8 cellular contexts compared by ENCODE assay signal in the genomic region with DNA sequence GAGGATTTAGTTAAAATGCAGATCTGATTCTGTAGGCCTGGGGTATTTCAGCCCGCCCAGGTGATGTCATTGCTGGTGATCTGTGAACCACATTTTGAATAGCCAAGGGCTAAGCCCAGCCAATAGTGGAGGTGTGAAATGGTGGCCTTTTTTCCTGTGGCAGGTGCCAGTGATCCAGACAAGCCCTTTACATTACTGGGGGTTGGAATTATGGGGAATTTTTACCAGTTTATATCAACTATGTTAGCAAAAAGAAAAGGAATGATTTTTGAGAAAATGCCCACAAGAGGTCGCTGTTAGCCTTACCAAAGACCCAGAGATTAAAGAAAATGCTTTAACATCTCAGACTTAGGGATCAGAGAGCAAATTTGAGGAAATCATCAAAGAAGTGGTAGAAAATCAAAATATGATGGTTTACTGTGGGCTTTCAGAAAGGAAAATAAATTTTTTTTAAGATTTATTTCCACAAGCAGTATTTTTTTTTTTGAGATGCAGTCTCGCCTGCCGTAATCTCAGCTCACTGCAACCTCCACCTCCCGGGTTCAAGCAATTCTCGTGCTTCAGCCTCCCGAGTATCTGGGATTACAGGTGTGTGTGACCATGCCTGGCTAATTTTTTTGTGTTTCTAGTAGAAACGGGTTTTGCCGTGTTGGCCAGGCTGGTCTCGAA. TPM values are rescaled to one million over a fixed set of nuclear protein-coding genes. Genes with fewer than 3 reads are reported as not detected.
DNase-seq lines count a peak whose midpoint lies in the region; ATAC-seq and TF ChIP-seq lines count a peak whose summit lies in the region.

No MANE protein-coding gene starts in this region.

- H3K27me3 ChIP-seq in esophagus squamous epithelium (no peaks in the 10 kb centered on the region), osteoblast (ENCODE audit: insufficient read depth, low read length) (no peaks in the 10 kb centered on the region)

- ATAC-seq in activated naive CD8-positive, alpha-beta T cell treated with anti-CD3 and anti-CD28 coated beads, Interleukin-2, amount 50 U/mL, for 24 hours, result no peak
- no peak for ATAC-seq in HG02852 (IDR thresholded peaks at IDR 0.05; ENCODE audit: unreplicated experiment)

- H3K27ac ChIP-seq in esophagus squamous epithelium, result no peak overlapping the region
- H3K27ac ChIP-seq in osteoblast (ENCODE audit: low read depth, low read length), result no peak overlapping the region

- TF ChIP-seq POLR2A in esophagus squamous epithelium (IDR thresholded peaks at IDR 0.05), result no peak

- H3K27me3 Mint-ChIP-seq in activated naive CD8-positive, alpha-beta T cell treated with anti-CD3 and anti-CD28 coated beads, Interleukin-2, amount 50 U/mL, for 24 hours, result no peaks in the 10 kb centered on the region
- no peaks in the 10 kb centered on the region for H3K27me3 Mint-ChIP-seq in activated naive CD8-positive, alpha-beta T cell treated with anti-CD3 and anti-CD28 coated beads for 36 hours
- H3K27me3 Mint-ChIP-seq in activated T-helper 1 cell treated with anti-CD3 and anti-CD28 coated beads, Interleukin-12 subunit alpha, Interleukin-12 subunit beta, Interleukin-2, Interleukin-4 antibody, amounts not matched to agents 30 ng/mL and 10 ng/mL and 1 ng/mL, durations not matched to agents 14 hours and 24 hours and 36 hours (ENCODE audit: insufficient read depth), result no peaks in the 10 kb centered on the region

- intact Hi-C loops in esophagus squamous epithelium (cut with DNase I), result loop anchor here (5.0 kb wide), 1 partner anchor 328 kb away; no protein-coding TSS in a partner anchor
- intact Hi-C loops in activated T-helper 1 cell treated with anti-CD3 and anti-CD28 coated beads, Interleukin-12 subunit alpha, Interleukin-12 subunit beta, Interleukin-2, Interleukin-4 antibody, amounts not matched to agents 30 ng/mL and 10 ng/mL and 1 ng/mL, durations not matched to agents 14 hours and 24 hours and 36 hours (cut with micrococcal nuclease), result loop anchor here (1.0 to 5.0 kb wide), 2 partner anchors 327 to 442 kb away; no protein-coding TSS in a partner anchor

- no peak overlapping the region for H3K4me3 ChIP-seq in esophagus squamous epithelium
- no peak overlapping the region for H3K4me3 ChIP-seq in osteoblast (ENCODE audit: insufficient read depth, low read length)

- H3K9me3 Mint-ChIP-seq in activated naive CD8-positive, alpha-beta T cell treated with anti-CD3 and anti-CD28 coated beads, Interleukin-2, amount 50 U/mL, for 24 hours, result no peaks in the 10 kb centered on the region
- H3K9me3 Mint-ChIP-seq in activated naive CD8-positive, alpha-beta T cell treated with anti-CD3 and anti-CD28 coated beads for 36 hours, result peaks cover 2% of the 10 kb centered on the region
- peaks cover 6% of the 10 kb centered on the region for H3K9me3 Mint-ChIP-seq in activated T-helper 1 cell treated with anti-CD3 and anti-CD28 coated beads, Interleukin-12 subunit alpha, Interleukin-12 subunit beta, Interleukin-2, Interleukin-4 antibody, amounts not matched to agents 30 ng/mL and 10 ng/mL and 1 ng/mL, durations not matched to agents 14 hours and 24 hours and 36 hours

- peaks cover 15% of the 10 kb centered on the region for H3K36me3 Mint-ChIP-seq in activated naive CD8-positive, alpha-beta T cell treated with anti-CD3 and anti-CD28 coated beads, Interleukin-2, amount 50 U/mL, for 24 hours (ENCODE audit: low read depth)
- H3K36me3 Mint-ChIP-seq in activated naive CD8-positive, alpha-beta T cell treated with anti-CD3 and anti-CD28 coated beads for 36 hours, result peaks cover 7% of the 10 kb centered on the region
- peaks cover 6% of the 10 kb centered on the region for H3K36me3 Mint-ChIP-seq in activated T-helper 1 cell treated with anti-CD3 and anti-CD28 coated beads, Interleukin-12 subunit alpha, Interleukin-12 subunit beta, Interleukin-2, Interleukin-4 antibody, amounts not matched to agents 30 ng/mL and 10 ng/mL and 1 ng/mL, durations not matched to agents 14 hours and 24 hours and 36 hours (ENCODE audit: low read depth)

- 75 to 76% methylated on average over 10 of the region's 10 CpGs for WGBS in esophagus squamous epithelium, 2 donors

- peak; percentile 11 for DNase-seq in activated naive CD8-positive, alpha-beta T cell treated with anti-CD3 and anti-CD28 coated beads, Interleukin-2, amount 50 U/mL, for 24 hours
- DNase-seq in activated naive CD8-positive, alpha-beta T cell treated with anti-CD3 and anti-CD28 coated beads for 36 hours, result no peak
- DNase-seq in Kasumi-1 (lab: John Stamatoyannopoulos, UW) (peak; percentile 27 to 44), SK-N-DZ (ENCODE audit: low spot score) (peak; percentile 63), esophagus squamous epithelium (lab: John Stamatoyannopoulos, UW) (no peak), osteoblast (ENCODE audit: insufficient read length, low spot score, missing footprints) (peak; percentile 91)
- DNase-seq in activated T-helper 1 cell treated with anti-CD3 and anti-CD28 coated beads, Interleukin-12 subunit alpha, Interleukin-12 subunit beta, Interleukin-2, Interleukin-4 antibody, amounts not matched to agents 30 ng/mL and 10 ng/mL and 1 ng/mL, durations not matched to agents 14 hours and 24 hours and 36 hours (ENCODE audit: low spot score), result no peak

- peaks cover 7% of the 10 kb centered on the region for H4K20me1 ChIP-seq in osteoblast (ENCODE audit: insufficient read depth, low read length)

- H3K4me3 Mint-ChIP-seq in activated naive CD8-positive, alpha-beta T cell treated with anti-CD3 and anti-CD28 coated beads, Interleukin-2, amount 50 U/mL, for 24 hours, result no peak overlapping the region
- H3K4me3 Mint-ChIP-seq in activated naive CD8-positive, alpha-beta T cell treated with anti-CD3 and anti-CD28 coated beads for 36 hours, result no peak overlapping the region
- no peak overlapping the region for H3K4me3 Mint-ChIP-seq in activated T-helper 1 cell treated with anti-CD3 and anti-CD28 coated beads, Interleukin-12 subunit alpha, Interleukin-12 subunit beta, Interleukin-2, Interleukin-4 antibody, amounts not matched to agents 30 ng/mL and 10 ng/mL and 1 ng/mL, durations not matched to agents 14 hours and 24 hours and 36 hours

- H3K4me1 Mint-ChIP-seq in activated naive CD8-positive, alpha-beta T cell treated with anti-CD3 and anti-CD28 coated beads, Interleukin-2, amount 50 U/mL, for 24 hours, result peaks cover 17% of the 10 kb centered on the region
- H3K4me1 Mint-ChIP-seq in activated naive CD8-positive, alpha-beta T cell treated with anti-CD3 and anti-CD28 coated beads for 36 hours, result peaks cover 10% of the 10 kb centered on the region
- peaks cover 14% of the 10 kb centered on the region for H3K4me1 Mint-ChIP-seq in activated T-helper 1 cell treated with anti-CD3 and anti-CD28 coated beads, Interleukin-12 subunit alpha, Interleukin-12 subunit beta, Interleukin-2, Interleukin-4 antibody, amounts not matched to agents 30 ng/mL and 10 ng/mL and 1 ng/mL, durations not matched to agents 14 hours and 24 hours and 36 hours (ENCODE audit: low read depth)

- H2AFZ ChIP-seq in osteoblast (ENCODE audit: low read length), result no peak overlapping the region

- H3K4me1 ChIP-seq in esophagus squamous epithelium, result peaks cover 8 to 24% (median 9%) of the 10 kb centered on the region in 3 donors
- H3K4me1 ChIP-seq in osteoblast (ENCODE audit: insufficient read depth, low read length), result peaks cover 3% of the 10 kb centered on the region

- no peaks in the 10 kb centered on the region for H3K36me3 ChIP-seq in esophagus squamous epithelium
- no peaks in the 10 kb centered on the region for H3K36me3 ChIP-seq in osteoblast (ENCODE audit: insufficient read depth, low read length)

- H3K4me2 ChIP-seq in osteoblast (ENCODE audit: insufficient read depth, low read length), result no peak overlapping the region

- no peak overlapping the region for H3K27ac Mint-ChIP-seq in activated naive CD8-positive, alpha-beta T cell treated with anti-CD3 and anti-CD28 coated beads, Interleukin-2, amount 50 U/mL, for 24 hours
- no peak overlapping the region for H3K27ac Mint-ChIP-seq in activated naive CD8-positive, alpha-beta T cell treated with anti-CD3 and anti-CD28 coated beads for 36 hours
- H3K27ac Mint-ChIP-seq in activated T-helper 1 cell treated with anti-CD3 and anti-CD28 coated beads, Interleukin-12 subunit alpha, Interleukin-12 subunit beta, Interleukin-2, Interleukin-4 antibody, amounts not matched to agents 30 ng/mL and 10 ng/mL and 1 ng/mL, durations not matched to agents 14 hours and 24 hours and 36 hours, result no peak overlapping the region

- H3K9me3 ChIP-seq in esophagus squamous epithelium (peaks cover 0 to 8% (median 4%) of the 10 kb centered on the region in 3 donors), osteoblast (ENCODE audit: low read depth, low read length) (no peaks in the 10 kb centered on the region)

- peaks cover 59% of the 10 kb centered on the region for H3K79me2 ChIP-seq in osteoblast (ENCODE audit: insufficient read depth, low read length)

- TF ChIP-seq CTCF in esophagus squamous epithelium (IDR thresholded peaks at IDR 0.05) (peak; percentile 40 to 67 (median 64)), osteoblast (IDR thresholded peaks at IDR 0.05; ENCODE audit: extremely low read depth, low read depth, low read length) (peak; percentile 72)

RNA-seq across cellular contexts. Expression of gene VPS35L, which starts 3.9 kb away (rescaled TPM):
- 10 to 100 TPM; 30.2 to 34.1 TPM for total RNA-seq in activated naive CD8-positive, alpha-beta T cell treated with anti-CD3 and anti-CD28 coated beads for 36 hours
- 25.2 and 32.4 TPM in 2 replicates for polyA plus RNA-seq in SK-N-DZ (2014; cell fraction: cytosol; rRNA removed)
- polyA plus RNA-seq in SK-N-DZ (2014; cell fraction: nucleus; rRNA removed), result 17.4 and 19.1 TPM in 2 replicates
- 10 to 100 TPM; 20.8 to 32.9 (median 23.9) TPM for total RNA-seq in esophagus squamous epithelium
- 64.8 and 65.7 TPM in 2 replicates for total RNA-seq in osteoblast
- 36.2 and 37.4 TPM in 2 replicates for total RNA-seq in activated T-helper 1 cell treated with anti-CD3 and anti-CD28 coated beads, Interleukin-12 subunit alpha, Interleukin-12 subunit beta, Interleukin-2, Interleukin-4 antibody, amounts not matched to agents 30 ng/mL and 10 ng/mL and 1 ng/mL, durations not matched to agents 14 hours and 24 hours and 36 hours

RNA-seq across cellular contexts. Expression of gene CCP110, which starts 35.6 kb away (rescaled TPM):
- total RNA-seq in activated naive CD8-positive, alpha-beta T cell treated with anti-CD3 and anti-CD28 coated beads for 36 hours, result 10 to 100 TPM; 28.7 to 30.4 TPM
- 38.0 and 38.4 TPM in 2 replicates for polyA plus RNA-seq in SK-N-DZ (2014; cell fraction: cytosol; rRNA removed)
- polyA plus RNA-seq in SK-N-DZ (2014; cell fraction: nucleus; rRNA removed), result 22.6 and 33.2 TPM in 2 replicates
- total RNA-seq in esophagus squamous epithelium (10 to 100 TPM in 1 of 4 donors, 1 to 10 TPM in 3; 6.4 to 13.7 (median 7.4) TPM), osteoblast (8.3 and 11.8 TPM in 2 replicates)
- 31.4 and 38.8 TPM in 2 replicates for total RNA-seq in activated T-helper 1 cell treated with anti-CD3 and anti-CD28 coated beads, Interleukin-12 subunit alpha, Interleukin-12 subunit beta, Interleukin-2, Interleukin-4 antibody, amounts not matched to agents 30 ng/mL and 10 ng/mL and 1 ng/mL, durations not matched to agents 14 hours and 24 hours and 36 hours

RNA-seq across cellular contexts. Expression of gene GDE1, which starts 37.5 kb away (rescaled TPM):
- 10 to 100 TPM; 24.0 to 24.3 TPM for total RNA-seq in activated naive CD8-positive, alpha-beta T cell treated with anti-CD3 and anti-CD28 coated beads for 36 hours
- 89.0 and 102 TPM in 2 replicates for polyA plus RNA-seq in SK-N-DZ (2014; cell fraction: cytosol; rRNA removed)
- 33.5 and 34.0 TPM in 2 replicates for polyA plus RNA-seq in SK-N-DZ (2014; cell fraction: nucleus; rRNA removed)
- total RNA-seq in esophagus squamous epithelium (10 to 100 TPM; 36.3 to 66.4 (median 41.2) TPM), osteoblast (74.3 and 77.1 TPM in 2 replicates)
- total RNA-seq in activated T-helper 1 cell treated with anti-CD3 and anti-CD28 coated beads, Interleukin-12 subunit alpha, Interleukin-12 subunit beta, Interleukin-2, Interleukin-4 antibody, amounts not matched to agents 30 ng/mL and 10 ng/mL and 1 ng/mL, durations not matched to agents 14 hours and 24 hours and 36 hours, result 24.1 and 29.5 TPM in 2 replicates

Comparison
In these comparisons a context has a peak if more than half of its experiments do, and no peak if none do; other contexts are left out.
1. DNase-seq: peak in activated naive CD8-positive, alpha-beta T cell treated with anti-CD3 and anti-CD28 coated beads, Interleukin-2, amount 50 U/mL, for 24 hours (single experiment), Kasumi-1 (2 of 2), SK-N-DZ (single experiment) and osteoblast (single experiment); none in activated naive CD8-positive, alpha-beta T cell treated with anti-CD3 and anti-CD28 coated beads for 36 hours (single experiment), esophagus squamous epithelium (single experiment) and activated T-helper 1 cell treated with anti-CD3 and anti-CD28 coated beads, Interleukin-12 subunit alpha, Interleukin-12 subunit beta, Interleukin-2, Interleukin-4 antibody, amounts not matched to agents 30 ng/mL and 10 ng/mL and 1 ng/mL, durations not matched to agents 14 hours and 24 hours and 36 hours (single experiment).